In genomic region chr14:74081491-74081890, GRCh38 we compare ENCODE assay signal across 13 cellular contexts.
"Had no signal": no experiment of that assay in that cellular context is flagged by ENCODE, and none has a peak within 500 bp of the region (broad histone marks: within the 10 kb centered on the region; RNA-seq: fewer than 3 reads in every experiment).

No MANE protein-coding gene starts in this region.

- DNase-seq: effector memory CD8-positive, alpha-beta T cell; foreskin melanocyte; left colon; left ventricle myocardium superior; mesendoderm; naive B cell; nephron progenitor cell; small intestine; stimulated activated CD4-positive, alpha-beta T cell treated with anti-CD3 and anti-CD28 coated beads, Interleukin-12 subunit alpha, Interleukin-12 subunit beta, amount 100 ng/mL, for 4 hours; stimulated activated naive CD4-positive, alpha-beta T cell had no signal

- H3K9me3 Mint-ChIP-seq: effector memory CD8-positive, alpha-beta T cell; naive B cell; nephron progenitor cell had no signal

- FAIRE-seq: small intestine had no signal

- H3K9me3 ChIP-seq: neutrophil, tibial nerve had no signal

- H3K36me3 ChIP-seq: neutrophil had no signal

- H3K27ac ChIP-seq: hepatocyte, neutrophil had no signal

- ATAC-seq: effector memory CD8-positive, alpha-beta T cell; left colon; left ventricle myocardium superior had no signal

- H3K27me3 ChIP-seq: hepatocyte, neutrophil, tibial nerve had no signal

- H3K27me3 Mint-ChIP-seq: effector memory CD8-positive, alpha-beta T cell; naive B cell had no signal

- H3K27ac Mint-ChIP-seq: effector memory CD8-positive, alpha-beta T cell; naive B cell; nephron progenitor cell had no signal

- H3K4me3 ChIP-seq: hepatocyte, tibial nerve had no signal

- H3K36me3 Mint-ChIP-seq: naive B cell had no signal
